23 cellular contexts compared by ENCODE assay signal in genomic region chr6:91523511-91523910, GRCh38.
"Had no signal": no experiment of that assay in that cellular context is flagged by ENCODE, and none has a peak within 500 bp of the region (broad histone marks: within the 10 kb centered on the region; RNA-seq: fewer than 3 reads in every experiment).

No MANE protein-coding gene starts in this region.

- DNase-seq: cortex of kidney; foreskin fibroblast; heart left ventricle; kidney; naive B cell; pancreas; retina; right lobe of liver; stimulated activated CD4-positive, alpha-beta T cell treated with anti-CD3 and anti-CD28 coated beads, Interleukin-12 subunit alpha, Interleukin-12 subunit beta, amount 100 ng/mL, for 4 hours; stimulated activated CD4-positive, alpha-beta T cell treated with anti-CD3 and anti-CD28 coated beads, Interleukin-1b, Interleukin-23, amount 100 ng/mL, for 48 hours; stimulated activated CD4-positive, alpha-beta T cell treated with anti-CD3 and anti-CD28 coated beads, Interleukin-4, amount 100 ng/mL, for 1 hour; stimulated activated CD8-positive, alpha-beta memory T cell treated with anti-CD3 and anti-CD28 coated beads, Interleukin-4, amount 100 ng/mL, for 48 hours; stimulated activated naive CD4-positive, alpha-beta T cell; stimulated activated naive CD8-positive, alpha-beta T cell treated with anti-CD3 and anti-CD28 coated beads, Interleukin-15, amount 100 ng/mL, for 72 hours; trophoblast cell had no signal

- H3K4me3 ChIP-seq: gastroesophageal sphincter, heart left ventricle, hepatocyte, lung, pancreas, right lobe of liver, smooth muscle cell, suprapubic skin, vagina had no signal

- ATAC-seq: gastroesophageal sphincter; heart left ventricle; left lobe of liver; natural killer cell treated with Interleukin-12 subunit alpha and Interleukin-12 subunit beta and Interleukin-15 and Interleukin-18, amount 100 ng/mL, for 72 hours; pancreas; right lobe of liver; stimulated activated naive CD8-positive, alpha-beta T cell treated with anti-CD3 and anti-CD28 coated beads, Interleukin-15, amount 100 ng/mL, for 72 hours had no signal
